ENCODE assay signal across 1 cellular context in genomic region chr12:57088442-57089258, GRCh38.
TF ChIP-seq lines count a peak whose summit lies in the region.

Gene NAB2 (plus strand): TSS chr12:57089114. CDS start chr12:57089272, 158 bp downstream.

TF ChIP-seq in HepG2, 621 proteins besides CTCF, POLR2A, EP300 and RAD21 (continued from another document and continues in another):
- TF ChIP-seq ZNF567 (CRISPR knock-in tag; IDR thresholded peaks at IDR 0.05; ENCODE audit: borderline replicate concordance) (no peak), CCDC6 (CRISPR knock-in tag; IDR thresholded peaks at IDR 0.05) (0 out of 2 replicates have a peak, but pooled peaks have one; percentile 39), RFX1 (IDR thresholded peaks at IDR 0.05) (no peak), GMEB1 (CRISPR knock-in tag; IDR thresholded peaks at IDR 0.05; ENCODE audit: borderline replicate concordance) (peak; percentile 74), ZNF34 (CRISPR knock-in tag; IDR thresholded peaks at IDR 0.05; ENCODE audit: borderline replicate concordance) (0 out of 2 replicates have a peak, but pooled peaks have one; percentile 49), ZNF773 (CRISPR knock-in tag; IDR thresholded peaks at IDR 0.05; ENCODE audit: borderline replicate concordance) (peak; percentile 21; the same call in 1 of the 2 replicates), ZBTB25 (CRISPR knock-in tag; IDR thresholded peaks at IDR 0.05) (peak; percentile 78; the same call in 1 of the 2 replicates), NR2F2 (IDR thresholded peaks at IDR 0.05; ENCODE audit: borderline replicate concordance, low read depth) (no peak), ZNF136 (CRISPR knock-in tag; IDR thresholded peaks at IDR 0.05; ENCODE audit: low read depth) (no peak), BCL3 (CRISPR knock-in tag; IDR thresholded peaks at IDR 0.05) (no peak), GABPA (IDR thresholded peaks at IDR 0.05; ENCODE audit: low read depth, low read length) (no peak), GABPA (CRISPR knock-in tag; IDR thresholded peaks at IDR 0.05; ENCODE audit: low read depth) (peak; percentile 35; the same call in 1 of the 2 replicates), KLF15 (CRISPR knock-in tag; IDR thresholded peaks at IDR 0.05; ENCODE audit: borderline replicate concordance) (no peak), ZNF761 (CRISPR knock-in tag; conservative IDR thresholded peaks at IDR 0.05) (peak; percentile 32; the same call in 1 of the 2 replicates), ZNF816 (CRISPR knock-in tag; IDR thresholded peaks at IDR 0.05; ENCODE audit: borderline replicate concordance) (no peak), NCOA2 (CRISPR knock-in tag; IDR thresholded peaks at IDR 0.05) (peak; percentile 70), ARNT2 (CRISPR knock-in tag; IDR thresholded peaks at IDR 0.05; ENCODE audit: low read depth) (peak; percentile 80; the same call in 1 of the 2 replicates), TRAFD1 (CRISPR knock-in tag; IDR thresholded peaks at IDR 0.05; ENCODE audit: borderline replicate concordance) (no peak), BCLAF1 (IDR thresholded peaks at IDR 0.05) (no peak), GFI1 (CRISPR knock-in tag; IDR thresholded peaks at IDR 0.05; ENCODE audit: borderline replicate concordance) (peak; percentile 15; the same call in 1 of the 2 replicates), CBX5 (CRISPR knock-in tag; IDR thresholded peaks at IDR 0.05; ENCODE audit: borderline replicate concordance) (peak; percentile 46; the same call in 1 of the 2 replicates), ZNF746 (CRISPR knock-in tag; IDR thresholded peaks at IDR 0.05) (peak; percentile 80), ZNF280D (CRISPR knock-in tag; IDR thresholded peaks at IDR 0.05) (no peak; the same call in 1 of the 2 replicates), ZNF768 (CRISPR knock-in tag; IDR thresholded peaks at IDR 0.05) (no peak; the same call in 1 of the 2 replicates), MEF2D (CRISPR knock-in tag; IDR thresholded peaks at IDR 0.05) (no peak), ZNF574 (CRISPR knock-in tag; IDR thresholded peaks at IDR 0.05) (peak; percentile 66; the same call in 1 of the 2 replicates), ZFP41 (CRISPR knock-in tag; IDR thresholded peaks at IDR 0.05; ENCODE audit: borderline replicate concordance) (0 out of 2 replicates have a peak, but pooled peaks have one; percentile 10), ZMAT3 (CRISPR knock-in tag; conservative IDR thresholded peaks at IDR 0.05) (no peak), FOXP4 (CRISPR knock-in tag; IDR thresholded peaks at IDR 0.05) (peak; percentile 91), PPARG (CRISPR knock-in tag; conservative IDR thresholded peaks at IDR 0.05) (0 out of 2 replicates have a peak, but pooled peaks have one; percentile 28), ZNF292 (CRISPR knock-in tag; IDR thresholded peaks at IDR 0.05; ENCODE audit: borderline replicate concordance, low read depth) (no peak), SP4 (CRISPR knock-in tag; IDR thresholded peaks at IDR 0.05) (no peak), IRF2 (CRISPR knock-in tag; IDR thresholded peaks at IDR 0.05) (peak; percentile 56; the same call in 1 of the 2 replicates), FUBP1 (CRISPR knock-in tag; IDR thresholded peaks at IDR 0.05; ENCODE audit: borderline replicate concordance) (no peak), NFKB2 (CRISPR knock-in tag; IDR thresholded peaks at IDR 0.05; ENCODE audit: borderline replicate concordance) (peak; percentile 37; the same call in 1 of the 2 replicates), TCF7L2 (IDR thresholded peaks at IDR 0.05; ENCODE audit: low read depth, low read length) (no peak), ARNTL (CRISPR knock-in tag; IDR thresholded peaks at IDR 0.05) (peak; percentile 91), JDP2 (CRISPR knock-in tag; IDR thresholded peaks at IDR 0.05; ENCODE audit: borderline replicate concordance) (no peak), ZNF354B (CRISPR knock-in tag; IDR thresholded peaks at IDR 0.05) (no peak), ZNF740 (CRISPR knock-in tag; IDR thresholded peaks at IDR 0.05) (peak; percentile 96), ZSCAN21 (CRISPR knock-in tag; IDR thresholded peaks at IDR 0.05; ENCODE audit: borderline replicate concordance) (peak; percentile 79), HES4 (CRISPR knock-in tag; IDR thresholded peaks at IDR 0.05; ENCODE audit: borderline replicate concordance) (no peak), RAD51 (IDR thresholded peaks at IDR 0.05; ENCODE audit: borderline replicate concordance) (no peak)
